In genomic region chr7:6614941-6615737, GRCh38 we compare ENCODE assay signal across 8 cellular contexts. TPM values are rescaled to one million over a fixed set of nuclear protein-coding genes. Genes with fewer than 3 reads are reported as not detected.
A peak's percentile ranks its signal among the peaks of the same experiment; 100 is the strongest.
DNase-seq lines count a peak whose midpoint lies in the region; ATAC-seq, FAIRE-seq and TF ChIP-seq lines count a peak whose summit lies in the region.

TSS of gene ZNF853 (plus strand) at chr7:6615610. CDS start at chr7:6616175, 565 bp downstream.

- peaks cover 1% of the 10 kb centered on the region for H3K36me3 Mint-ChIP-seq in IgD-negative memory B cell

- peaks cover 10 to 14% (median 10%) of the 10 kb centered on the region in 3 donors for H3K4me1 Mint-ChIP-seq in IgD-negative memory B cell

- FAIRE-seq in bronchial epithelial cell (lab: Jason Lieb, UNC) (no peak), HepG2 (lab: Jason Lieb, UNC) (no peak)

- CTCF ChIA-PET in AG04449 (lab: Yijun Ruan, JAX) (no interaction called here), HepG2 (lab: Yijun Ruan, JAX; ENCODE audit: low intra/inter-chr PET ratio, low total read pairs) (no interaction called here)

- H3K27ac Mint-ChIP-seq in IgD-negative memory B cell, result peak within 1 kb of the TSS in 1 of 3 donors; percentile 31

- no peaks in the 10 kb centered on the region for H3K79me2 ChIP-seq in HepG2 (ENCODE audit: insufficient read depth, low read length)

- ATAC-seq in HepG2 (peak; percentile 78), GM19328 (IDR thresholded peaks at IDR 0.05; ENCODE audit: unreplicated experiment) (no peak), HG03521 (IDR thresholded peaks at IDR 0.05; ENCODE audit: unreplicated experiment) (no peak)

- peaks cover 10% of the 10 kb centered on the region for H3K27me3 Mint-ChIP-seq in IgD-negative memory B cell

- H3K9me3 Mint-ChIP-seq in IgD-negative memory B cell, result no peaks in the 10 kb centered on the region

- TF ChIP-seq POLR2A in HepG2 (IDR thresholded peaks at IDR 0.05; ENCODE audit: insufficient read depth in 1 of 2, low read depth in 2 of 2, low read length in 2 of 2) (0 out of 4 replicates have a peak, but pooled peaks of 1 of the 2 experiments have one; percentile 31), suprapubic skin (IDR thresholded peaks at IDR 0.05) (no peak)

- peaks cover 10% of the 10 kb centered on the region for H3K27me3 ChIP-seq in bronchial epithelial cell (ENCODE audit: control insufficient read depth, insufficient read depth, low read length)
- H3K27me3 ChIP-seq in HepG2 (ENCODE audit: control insufficient read depth in 1 of 2, insufficient read depth in 2 of 2, low read length in 2 of 2), result no peaks in the 10 kb centered on the region; a peak in 2 of 5 replicates
- H3K27me3 ChIP-seq in suprapubic skin, result peaks cover 6% of the 10 kb centered on the region

- peak within 1 kb of the TSS; percentile 60 for H3K27ac ChIP-seq in HepG2 (ENCODE audit: extremely low read length, insufficient read depth, low read length)
- H3K27ac ChIP-seq in suprapubic skin, result no peak within 1 kb of the TSS

- no peaks in the 10 kb centered on the region for H4K20me1 ChIP-seq in HepG2 (ENCODE audit: insufficient read depth, low read length)

- 0% methylated on average over 8 of the region's 94 CpGs for WGBS in HepG2 (ENCODE audit: low lambda C conversion rate)
- WGBS in suprapubic skin, result 25% methylated on average over 8 of the region's 94 CpGs

- intact Hi-C loops in HepG2 (cut with micrococcal nuclease; ENCODE audit: unreplicated experiment), result no loop called here

- peak within 1 kb of the TSS; percentile 85 for H3K4me2 ChIP-seq in HepG2 (ENCODE audit: low read depth, low read length)

- H3K4me3 Mint-ChIP-seq in IgD-negative memory B cell, result peak within 1 kb of the TSS; percentile 74 to 92 (median 84)

- POLR2A ChIA-PET in AG04449 (lab: Yijun Ruan, JAX) (no interaction called here), HepG2 (lab: Yijun Ruan, JAX) (no interaction called here)

- in situ Hi-C loops in HepG2 (cut with HindIII; ENCODE audit: extremely low pct_ligation_motif_present, low pct_unique_long_range_greater_than_20kb), result no loop called here

- H3K4me3 ChIP-seq in AG04449 (ENCODE audit: low read depth, low read length) (peak within 1 kb of the TSS; percentile 55), bronchial epithelial cell (ENCODE audit: low read depth, low read length) (peak within 1 kb of the TSS; percentile 23), HepG2 (replicated peaks in 1 of 3; ENCODE audit: insufficient read depth in 1 of 3, low read depth in 2 of 3, low read length in 3 of 3) (peak within 1 kb of the TSS; percentile 74 to 84 (median 83)), suprapubic skin (peak within 1 kb of the TSS; percentile 78)

- H3K4me1 ChIP-seq in HepG2 (ENCODE audit: insufficient read depth, low read length), result peaks cover 21% of the 10 kb centered on the region
- H3K4me1 ChIP-seq in suprapubic skin, result peaks cover 12% of the 10 kb centered on the region

- DNase-seq in AG04449 (ENCODE audit: low read depth, low spot score), result no peak
- DNase-seq in bronchial epithelial cell (ENCODE audit: low read depth), result no peak
- DNase-seq in HepG2 (ENCODE audit: low spot score), result no peak
- DNase-seq in suprapubic skin (ENCODE audit: low spot score in 2 of 2), result no peak
- no peak for DNase-seq in GOT3 (lab: John Stamatoyannopoulos, UW)

- peak within 1 kb of the TSS; percentile 68 for H3K9ac ChIP-seq in HepG2 (ENCODE audit: insufficient read depth, low read depth, low read length)

- no peaks in the 10 kb centered on the region for H3K36me3 ChIP-seq in bronchial epithelial cell (ENCODE audit: control insufficient read depth, insufficient read depth, low read length)
- H3K36me3 ChIP-seq in HepG2 (replicated peaks in 1 of 2; ENCODE audit: control insufficient read depth in 1 of 2, insufficient read depth in 2 of 2, low read length in 2 of 2), result no peaks in the 10 kb centered on the region
- H3K36me3 ChIP-seq in suprapubic skin, result peaks cover 5% of the 10 kb centered on the region

- BruUV-seq in HepG2 (replicated peaks; lab: Mats Ljungman, UMichigan), result no TSS peak

- TF ChIP-seq EP300 in HepG2 (IDR thresholded peaks at IDR 0.05; ENCODE audit: low read depth in 2 of 2, low read length in 2 of 2) (no peak), HepG2 (CRISPR knock-in tag; IDR thresholded peaks at IDR 0.05; ENCODE audit: borderline replicate concordance) (no peak), suprapubic skin (IDR thresholded peaks at IDR 0.05) (no peak)

- H2AFZ ChIP-seq in HepG2 (ENCODE audit: low read length), result no peak within 1 kb of the TSS

- TF ChIP-seq CTCF in AG04449 (IDR thresholded peaks at IDR 0.05; ENCODE audit: insufficient read depth, low read length, missing control alignments) (no peak), bronchial epithelial cell (IDR thresholded peaks at IDR 0.05; ENCODE audit: insufficient read depth, low read length, severe bottlenecking) (no peak), HepG2 (CRISPR knock-in tag; IDR thresholded peaks at IDR 0.05) (peak; percentile 2; the same call in 1 of the 2 replicates), suprapubic skin (IDR thresholded peaks at IDR 0.05) (no peak)

- TF ChIP-seq RAD21 in HepG2 (CRISPR knock-in tag; IDR thresholded peaks at IDR 0.05), result no peak

- H3K9me3 ChIP-seq in HepG2 (ENCODE audit: low read length) (no peaks in the 10 kb centered on the region), suprapubic skin (no peaks in the 10 kb centered on the region)

TF ChIP-seq in HepG2, 621 proteins besides CTCF, POLR2A, EP300 and RAD21 (continues in another document):
- no peak for TF ChIP-seq ZNF609 (CRISPR knock-in tag; IDR thresholded peaks at IDR 0.05; ENCODE audit: borderline replicate concordance)

RNA-seq across cellular contexts. Expression of gene ZNF853, which starts in this region (rescaled TPM):
- polyA plus RNA-seq in IgD-negative memory B cell (1.5 TPM), HepG2 (2011; rRNA removed) (6.2 and 10.8 TPM in 2 replicates)
- total RNA-seq in bronchial epithelial cell (0.26 and 0.53 TPM in 2 replicates), HepG2 (2016; rRNA removed; fragmentation: Illumina TruSeq; extraction: Trizol) (2.1 and 2.5 TPM in 2 replicates), suprapubic skin (1 to 10 TPM; 1.6 to 4.6 (median 3.7) TPM)
- 0.61 and 1.3 TPM in 2 replicates for total RNA-seq in HepG2 (2016; cell fraction: cytosol; rRNA removed; fragmentation: Illumina TruSeq; extraction: Trizol; ENCODE audit: low read depth)
- total RNA-seq in HepG2 (2016; cell fraction: insoluble cytoplasmic fraction; rRNA removed; fragmentation: Illumina TruSeq; extraction: Trizol), result 1.9 and 2.0 TPM in 2 replicates
- total RNA-seq in HepG2 (2016; cell fraction: membrane; rRNA removed; fragmentation: Illumina TruSeq; extraction: Trizol), result 3.2 and 3.3 TPM in 2 replicates
- total RNA-seq in HepG2 (2016; cell fraction: nucleus; rRNA removed; fragmentation: Illumina TruSeq; extraction: Trizol), result 1.5 and 1.9 TPM in 2 replicates
- polyA plus RNA-seq in HepG2 (2011; cell fraction: cytosol; rRNA removed), result 7.2 and 8.2 TPM in 2 replicates
- polyA plus RNA-seq in HepG2 (2011; cell fraction: nucleus; rRNA removed), result 4.4 and 5.8 TPM in 2 replicates
- 4.2 and 5.1 TPM in 2 replicates for polyA plus RNA-seq in HepG2 (2012)
- polyA plus RNA-seq in HepG2 (2016; cell fraction: cytosol; fragmentation: Illumina TruSeq; extraction: Trizol; ENCODE audit: low read depth), result 1.6 and 1.7 TPM in 2 replicates
- 3.6 and 4.7 TPM in 2 replicates for polyA plus RNA-seq in HepG2 (2016; cell fraction: insoluble cytoplasmic fraction; fragmentation: Illumina TruSeq; extraction: Trizol; ENCODE audit: low read depth)
- 4.5 and 5.2 TPM in 2 replicates for polyA plus RNA-seq in HepG2 (2016; cell fraction: membrane; fragmentation: Illumina TruSeq; extraction: Trizol; ENCODE audit: low read depth)
- polyA plus RNA-seq in HepG2 (2016; cell fraction: nucleus; fragmentation: Illumina TruSeq; extraction: Trizol; ENCODE audit: insufficient read depth, low read depth), result 3.6 and 4.1 TPM in 2 replicates
- 0.16 and 14.3 TPM in 2 replicates for polyA minus RNA-seq in HepG2 (2011; rRNA and poly(A)+ RNA removed; ENCODE audit: low replicate concordance)
- 6.0 and 8.6 TPM in 2 replicates for polyA minus RNA-seq in HepG2 (2011; cell fraction: cytosol; rRNA and poly(A)+ RNA removed)
- polyA minus RNA-seq in HepG2 (2011; cell fraction: nucleus; rRNA and poly(A)+ RNA removed), result 1.7 and 2.9 TPM in 2 replicates

Comparison
In these comparisons a context has a peak if more than half of its experiments do, and no peak if none do; other contexts are left out.
1. H3K4me3 ChIP-seq: peak in every context shown above with its lines; median percentile 83 in HepG2; 78 in suprapubic skin; 55 in AG04449; 23 in bronchial epithelial cell.